18 cellular contexts compared by ENCODE assay signal in the genomic region with DNA sequence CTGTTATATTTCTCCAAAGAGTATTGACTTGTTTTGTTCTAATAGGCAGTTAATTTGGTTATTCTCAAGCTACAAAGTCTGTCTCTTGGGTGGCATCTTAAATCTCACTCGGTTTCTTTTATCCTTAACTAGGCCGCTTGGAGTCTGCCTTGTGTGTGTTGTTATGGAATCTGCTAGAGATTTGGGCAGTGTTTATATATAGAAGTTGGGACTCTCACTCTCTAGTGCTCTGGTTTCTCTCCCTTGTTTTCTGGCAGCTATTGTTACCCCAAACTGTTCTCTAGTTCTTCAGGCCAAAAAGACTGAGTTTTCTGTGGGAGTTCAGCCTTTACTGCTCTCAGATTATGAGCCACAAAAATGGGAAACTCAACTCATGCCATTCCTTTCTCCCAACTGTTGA. TPM values are rescaled to one million over a fixed set of nuclear protein-coding genes. Genes with fewer than 3 reads are reported as not detected.
DNase-seq lines count a peak whose midpoint lies in the region; ATAC-seq and TF ChIP-seq lines count a peak whose summit lies in the region.
"Had no signal": no experiment of that assay in that cellular context is flagged by ENCODE, and none has a peak within 500 bp of the region (broad histone marks: within the 10 kb centered on the region; RNA-seq: fewer than 3 reads in every experiment).

No MANE protein-coding gene starts in this region.

- H3K36me3 Mint-ChIP-seq in endodermal cell (ENCODE audit: low read depth): peaks cover 41% of the 10 kb centered on the region

- H3K36me3 ChIP-seq in heart left ventricle (peaks cover 0 to 17% (median 4%) of the 10 kb centered on the region in 9 donors), Panc1 (ENCODE audit: control insufficient read depth, insufficient read depth, low read length) (no peaks in the 10 kb centered on the region; the same call in 1 of the 2 replicates), endodermal cell (ENCODE audit: control insufficient read depth, insufficient read depth, low read length) (peaks cover 62% of the 10 kb centered on the region), adrenal gland (replicated peaks in 1 of 2) (no peaks in the 10 kb centered on the region)

- H3K4me3 ChIP-seq in heart left ventricle (no peak overlapping the region), Panc1 (ENCODE audit: low read depth in 2 of 2, low read length in 2 of 2) (no peak overlapping the region), endodermal cell (ENCODE audit: low read length) (no peak overlapping the region), adrenal gland (no peak overlapping the region)

- no peaks in the 10 kb centered on the region for H3K9me3 Mint-ChIP-seq in endodermal cell
- no peaks in the 10 kb centered on the region for H3K9me3 Mint-ChIP-seq in stimulated activated naive CD8-positive, alpha-beta T cell treated with anti-CD3 and anti-CD28 coated beads, Interleukin-15, amount 100 ng/mL, for 72 hours

- no peaks in the 10 kb centered on the region for H3K27me3 Mint-ChIP-seq in endodermal cell (ENCODE audit: insufficient read depth)
- H3K27me3 Mint-ChIP-seq in stimulated activated naive CD8-positive, alpha-beta T cell treated with anti-CD3 and anti-CD28 coated beads, Interleukin-15, amount 100 ng/mL, for 72 hours: no peaks in the 10 kb centered on the region

- H3K27ac Mint-ChIP-seq in endodermal cell: peak overlapping the region; percentile 7
- H3K27ac Mint-ChIP-seq in stimulated activated naive CD8-positive, alpha-beta T cell treated with anti-CD3 and anti-CD28 coated beads, Interleukin-15, amount 100 ng/mL, for 72 hours: peak overlapping the region; percentile 13 to 92

- 47 to 70% (median 63%) methylated on average over 2 of the region's 2 CpGs for WGBS in heart left ventricle, 4 donors
- 94% methylated on average over 2 of the region's 2 CpGs; no CpG with 5 or more reads in 1 of the 2 experiments for WGBS in endodermal cell (ENCODE audit: insufficient coverage in 1 of 2, insufficient read length in 1 of 2), 2 experiments
- 96 to 97% (median 96%) methylated on average over 2 of the region's 2 CpGs for WGBS in adrenal gland, 4 donors

- H3K27me3 ChIP-seq in heart left ventricle: no peaks in the 10 kb centered on the region
- no peaks in the 10 kb centered on the region for H3K27me3 ChIP-seq in Panc1 (ENCODE audit: control insufficient read depth, insufficient read depth, low read length)
- no peaks in the 10 kb centered on the region for H3K27me3 ChIP-seq in endodermal cell (ENCODE audit: control insufficient read depth, insufficient read depth, low read length, poor library complexity, severe bottlenecking)
- no peaks in the 10 kb centered on the region for H3K27me3 ChIP-seq in adrenal gland

- no peak overlapping the region for H3K9ac ChIP-seq in endodermal cell (ENCODE audit: extremely low read depth, low read length, poor library complexity, severe bottlenecking)

- POLR2A ChIA-PET in Panc1 (lab: Charles Lee): interaction anchor here (0.6 kb wide), 1 partner anchor 63 kb away, joined by 3 read pairs; no protein-coding TSS in a partner anchor

- intact Hi-C loops in heart left ventricle (cut with DNase I) (loop anchor here in 2 of 10 donors (5.0 kb wide), 2 partner anchors 34 to 71 kb away; no protein-coding TSS in a partner anchor), cardiac septum (cut with DNase I) (no loop called here), Panc1 (cut with micrococcal nuclease; ENCODE audit: unreplicated experiment) (no loop called here), adrenal gland (cut with DNase I) (no loop called here)

- peaks cover 6% of the 10 kb centered on the region for H3K4me1 Mint-ChIP-seq in endodermal cell
- peaks cover 49% of the 10 kb centered on the region for H3K4me1 Mint-ChIP-seq in stimulated activated naive CD8-positive, alpha-beta T cell treated with anti-CD3 and anti-CD28 coated beads, Interleukin-15, amount 100 ng/mL, for 72 hours

- ATAC-seq in heart left ventricle (peak; percentile 30 to 72 (median 68)), Panc1 (no peak), HG03025 (IDR thresholded peaks at IDR 0.05; ENCODE audit: low FRiP score, unreplicated experiment) (no peak)
- no peak for ATAC-seq in stimulated activated naive CD8-positive, alpha-beta T cell treated with anti-CD3 and anti-CD28 coated beads, Interleukin-15, amount 100 ng/mL, for 72 hours
- ATAC-seq: sciatic nerve had no signal

- H3K4me1 ChIP-seq in heart left ventricle (peaks cover 4 to 64% (median 21%) of the 10 kb centered on the region in 12 donors), Panc1 (ENCODE audit: control insufficient read depth, insufficient read depth, low read length) (peaks cover 3% of the 10 kb centered on the region; the same call in 1 of the 2 replicates), endodermal cell (ENCODE audit: control insufficient read depth, insufficient read depth, low read length) (no peaks in the 10 kb centered on the region), adrenal gland (replicated peaks in 1 of 2) (peaks cover 20 to 40% of the 10 kb centered on the region in 2 donors)

- H3K9me3 ChIP-seq in heart left ventricle (peaks cover 0 to 5% (median 0%) of the 10 kb centered on the region in 12 donors), Panc1 (ENCODE audit: control insufficient read depth, insufficient read depth, low read depth, low read length) (no peaks in the 10 kb centered on the region), endodermal cell (ENCODE audit: control insufficient read depth, low read length) (no peaks in the 10 kb centered on the region), adrenal gland (replicated peaks in 1 of 3) (no peaks in the 10 kb centered on the region)

- CTCF ChIA-PET in Panc1 (lab: Charles Lee): interaction anchor here (0.5 to 0.7 kb wide), 2 partner anchors 34 to 42 kb away, joined by 3 to 4 read pairs; no protein-coding TSS in a partner anchor

- TF ChIP-seq POLR2A in heart left ventricle (IDR thresholded peaks at IDR 0.05) (no peak), adrenal gland (IDR thresholded peaks at IDR 0.05) (no peak)

- H3K27ac ChIP-seq in heart left ventricle: peak overlapping the region in 8 of 12 donors; percentile 24 to 58 (median 52)
- no peak overlapping the region for H3K27ac ChIP-seq in Panc1 (ENCODE audit: low read length)
- H3K27ac ChIP-seq in endodermal cell (ENCODE audit: low read depth, low read length): no peak overlapping the region
- H3K27ac ChIP-seq in adrenal gland: no peak overlapping the region

- H3K4me3 Mint-ChIP-seq in endodermal cell: no peak overlapping the region
- peak overlapping the region; percentile 56 to 85 for H3K4me3 Mint-ChIP-seq in stimulated activated naive CD8-positive, alpha-beta T cell treated with anti-CD3 and anti-CD28 coated beads, Interleukin-15, amount 100 ng/mL, for 72 hours

- BruUV-seq in Panc1 (replicated peaks; lab: Mats Ljungman, UMichigan): TSS peak; percentile 3

- in situ Hi-C loops in Panc1 (cut with HindIII; ENCODE audit: low pct_unique_long_range_greater_than_20kb, low sequenced_read_pairs): no loop called here

- DNase-seq in heart left ventricle (no peak), cardiac septum (ENCODE audit: low spot score) (no peak), Panc1 (ENCODE audit: low read depth, low spot score) (no peak), endodermal cell (no peak), adrenal gland (no peak)
- no peak for DNase-seq in stimulated activated naive CD8-positive, alpha-beta T cell treated with anti-CD3 and anti-CD28 coated beads, Interleukin-15, amount 100 ng/mL, for 72 hours
- no peak for DNase-seq in effector CD8-positive, alpha-beta T cell (lab: John Stamatoyannopoulos, UW)
- DNase-seq: activated gamma-delta T cell treated with Interleukin-2 at 50 U/mL for 16 hours; AML-193; DMS153; mesendoderm; NCI-H1436 treated with DMSO at 0.1 percent for 48 hours; NCI-H226; SIG-M5; stimulated activated CD4-positive, alpha-beta T cell treated with anti-CD3 and anti-CD28 coated beads, Interleukin-2, amount 100 ng/mL, for 24 hours; T-helper 9 cell had no signal

- TF ChIP-seq CTCF in heart left ventricle (IDR thresholded peaks at IDR 0.05) (no peak), Panc1 (IDR thresholded peaks at IDR 0.05) (no peak), endodermal cell (conservative IDR thresholded peaks at IDR 0.05) (no peak), adrenal gland (IDR thresholded peaks at IDR 0.05) (no peak)

RNA-seq across cellular contexts. Expression of gene PSMA6, which starts 11.0 kb away (rescaled TPM):
- total RNA-seq in heart left ventricle: 100 to 1,000 TPM; 146 to 230 (median 176) TPM
- 100 to 1,000 TPM; 123 to 293 TPM for polyA plus RNA-seq in heart left ventricle
- total RNA-seq in cardiac septum: 125 TPM
- total RNA-seq in Panc1 (2021; ENCODE audit: unreplicated experiment): 197 TPM
- polyA plus RNA-seq in Panc1 (2012; ENCODE audit: insufficient read length): 107 TPM
- total RNA-seq in endodermal cell: 100 to 1,000 TPM; 263 to 277 TPM
- polyA plus RNA-seq in endodermal cell (2013, experiment 1 of 2): 181 TPM
- polyA plus RNA-seq in endodermal cell (2013, experiment 2 of 2): 184 TPM
- 100 to 1,000 TPM; 114 to 323 (median 185) TPM for total RNA-seq in adrenal gland
- polyA plus RNA-seq in adrenal gland: 100 to 1,000 TPM; 119 to 393 (median 120) TPM

Comparison
In these comparisons a context has a peak if more than half of its experiments do, and no peak if none do; other contexts are left out.
1. ATAC-seq: peak in heart left ventricle (4 of 4); none in Panc1 (single experiment), stimulated activated naive CD8-positive, alpha-beta T cell treated with anti-CD3 and anti-CD28 coated beads, Interleukin-15, amount 100 ng/mL, for 72 hours (single experiment) and HG03025 (single experiment).
2. H3K27ac ChIP-seq: peak in heart left ventricle (8 of 12); none in Panc1 (single experiment), endodermal cell (single experiment) and adrenal gland (0 of 5).